In genomic region chr7:122487131-122487530, GRCh38 we compare ENCODE assay signal across 17 cellular contexts.
"Had no signal": no experiment of that assay in that cellular context is flagged by ENCODE, and none has a peak within 500 bp of the region (broad histone marks: within the 10 kb centered on the region; RNA-seq: fewer than 3 reads in every experiment).

No MANE protein-coding gene starts in this region.

- H3K4me3 ChIP-seq: skin epidermis, suprapubic skin, transverse colon, uterus had no signal

- DNase-seq: activated CD4-positive, alpha-beta T cell treated with anti-CD3 and anti-CD28 coated beads for 36 hours; activated CD4-positive, alpha-beta T cell treated with anti-CD3 and anti-CD28 coated beads, Interleukin-2, amount 50 U/mL, for 48 hours; activated gamma-delta T cell; amniotic stem cell; cortex of kidney; foreskin keratinocyte; head of caudate nucleus; kidney glomerular epithelial cell; left ventricle myocardium superior; nephron progenitor cell; nucleus accumbens; stimulated activated naive CD8-positive, alpha-beta T cell treated with anti-CD3 and anti-CD28 coated beads, Interleukin-15, amount 100 ng/mL, for 72 hours; transverse colon; uterus had no signal

- H3K9me3 ChIP-seq: suprapubic skin, transverse colon, uterus had no signal

- H3K27me3 ChIP-seq: foreskin keratinocyte, suprapubic skin, transverse colon, uterus had no signal

- ATAC-seq: activated CD4-positive, alpha-beta T cell treated with anti-CD3 and anti-CD28 coated beads for 36 hours; foreskin keratinocyte; left ventricle myocardium superior; stimulated activated naive CD8-positive, alpha-beta T cell treated with anti-CD3 and anti-CD28 coated beads, Interleukin-15, amount 100 ng/mL, for 72 hours; WTC11 had no signal

- H3K4me1 ChIP-seq: foreskin keratinocyte, suprapubic skin, transverse colon, uterus had no signal

- H3K36me3 ChIP-seq: suprapubic skin, transverse colon, uterus had no signal

- H3K27ac ChIP-seq: foreskin keratinocyte, skin epidermis, suprapubic skin, transverse colon, uterus had no signal
